Comparison of ENCODE assay signal across 8 cellular contexts in the genomic region with DNA sequence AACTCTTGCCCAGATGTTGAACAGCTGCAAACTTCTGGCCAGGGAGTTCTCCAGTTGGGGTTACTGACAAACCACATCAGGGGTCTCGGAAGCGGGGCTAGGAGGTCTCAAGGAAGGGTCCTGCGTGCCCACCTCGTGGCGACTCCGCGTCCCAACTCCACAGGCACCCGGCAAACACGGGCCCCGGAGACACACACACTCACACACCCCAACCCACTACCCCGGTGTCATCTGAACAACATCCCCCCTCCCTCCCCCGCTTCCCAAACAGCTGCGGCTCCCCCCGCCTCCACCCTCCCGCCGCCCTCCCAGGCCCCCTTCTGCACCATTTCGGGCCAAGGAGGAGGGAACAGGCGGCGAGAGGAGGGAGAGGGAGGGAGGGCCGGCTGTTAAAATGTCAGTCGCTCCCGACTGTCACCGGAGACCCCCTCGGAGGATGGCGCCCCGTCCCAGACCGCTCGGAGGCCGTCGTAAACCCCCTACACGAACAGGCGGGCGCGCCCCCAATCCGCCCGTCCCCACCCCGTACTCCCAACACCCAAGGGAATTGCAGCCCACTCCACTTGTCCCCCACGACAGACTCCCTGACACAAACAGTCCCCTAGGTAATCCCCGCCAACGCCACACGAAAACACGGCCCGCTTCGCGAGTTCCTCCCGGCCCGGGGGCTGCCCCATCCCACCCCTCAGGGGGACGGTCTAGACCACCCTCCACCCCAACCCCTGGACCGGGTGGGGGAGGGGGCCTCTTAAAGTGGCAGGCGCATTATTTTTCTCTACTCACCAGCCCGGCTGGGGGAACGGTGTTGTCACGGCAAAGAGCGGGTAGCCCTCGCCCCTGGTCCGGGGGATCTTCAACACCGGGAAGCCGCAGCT. TPM values are rescaled to one million over a fixed set of nuclear protein-coding genes. Genes with fewer than 3 reads are reported as not detected.
DNase-seq lines count a peak whose midpoint lies in the region; ATAC-seq, FAIRE-seq and TF ChIP-seq lines count a peak whose summit lies in the region.

No MANE protein-coding gene starts in this region.

- no peak for TF ChIP-seq RAD21 in HCT116 (IDR thresholded peaks at IDR 0.05; ENCODE audit: low read depth)

- no peaks in the 10 kb centered on the region for H3K9me3 ChIP-seq in BLaER1
- H3K9me3 ChIP-seq in HCT116 (ENCODE audit: control insufficient read depth in 1 of 2, insufficient read depth in 1 of 2, low read depth in 1 of 2, low read length in 2 of 2) = no peaks in the 10 kb centered on the region
- H3K9me3 ChIP-seq in RWPE2 (ENCODE audit: severe bottlenecking) = no peaks in the 10 kb centered on the region
- no peaks in the 10 kb centered on the region for H3K9me3 ChIP-seq in body of pancreas
- H3K9me3 ChIP-seq in iPS-18a (ENCODE audit: control insufficient read depth, low read depth, low read length) = no peaks in the 10 kb centered on the region
- H3K9me3 ChIP-seq in small intestine (ENCODE audit: control insufficient read depth, low read depth) = no peaks in the 10 kb centered on the region

- H3K4me1 ChIP-seq in BLaER1 = peaks cover 67% of the 10 kb centered on the region
- H3K4me1 ChIP-seq in HCT116 (ENCODE audit: control insufficient read depth in 1 of 2, insufficient read depth in 2 of 2, low read length in 2 of 2) = peaks cover 53 to 86% of the 10 kb centered on the region in 2 experiments
- peaks cover 51% of the 10 kb centered on the region for H3K4me1 ChIP-seq in RWPE2 (ENCODE audit: insufficient read depth, poor library complexity, severe bottlenecking)
- H3K4me1 ChIP-seq in body of pancreas = peaks cover 79% of the 10 kb centered on the region
- peaks cover 66% of the 10 kb centered on the region for H3K4me1 ChIP-seq in iPS-18a (ENCODE audit: control insufficient read depth, low read depth, low read length)
- peaks cover 23 to 43% of the 10 kb centered on the region in 2 donors for H3K4me1 ChIP-seq in small intestine (ENCODE audit: control insufficient read depth in 2 of 2, insufficient read depth in 1 of 2, low read depth in 1 of 2, low read length in 1 of 2)

- RAD21 ChIA-PET in HCT116 (lab: Charles Lee; ENCODE audit: low non-redundant PET in 1 of 2, low total read pairs in 2 of 2, uncharacterized antibody in 2 of 2, unreplicated experiment in 2 of 2) = interaction anchor here (0.7 to 1.5 kb wide), 3 partner anchors 19 to 43 kb away, joined by 4 to 5 read pairs (median 5); no protein-coding TSS in a partner anchor

- peaks cover 55% of the 10 kb centered on the region for H4K20me1 ChIP-seq in BLaER1
- H4K20me1 ChIP-seq in HCT116 (ENCODE audit: insufficient read depth) = no peaks in the 10 kb centered on the region

- H3K27ac ChIP-seq in BLaER1 (peak overlapping the region; percentile 100), HCT116 (ENCODE audit: low read depth, low read length) (peak overlapping the region; percentile 94), RWPE2 (ENCODE audit: poor library complexity, severe bottlenecking) (peak overlapping the region; percentile 96), body of pancreas (peak overlapping the region; percentile 99 to 100 (median 100)), iPS-18a (ENCODE audit: low read length) (no peak overlapping the region), small intestine (ENCODE audit: low read depth in 1 of 2, low read length in 1 of 2) (peak overlapping the region; percentile 94 to 96)

- no peaks in the 10 kb centered on the region for H3K9me2 ChIP-seq in HCT116 (ENCODE audit: insufficient read depth)

- ATAC-seq in HCT116 (no peak), RWPE2 (ENCODE audit: low read depth) (no peak), body of pancreas (peak; percentile 0), HG03520 (IDR thresholded peaks at IDR 0.05; ENCODE audit: unreplicated experiment) (no peak), GM21723 (IDR thresholded peaks at IDR 0.05; ENCODE audit: unreplicated experiment) (no peak)

- no TSS peak for BruUV-seq in HCT116 (replicated peaks; lab: Mats Ljungman, UMichigan)

- H3K4me2 ChIP-seq in BLaER1 = peak overlapping the region; percentile 98
- H3K4me2 ChIP-seq in HCT116 (ENCODE audit: low read length) = peak overlapping the region; percentile 93

- DNase-seq in HCT116 (ENCODE audit: low read depth, low spot score) (no peak), RWPE2 (ENCODE audit: low spot score) (no peak), body of pancreas (peak; percentile 57 to 63 (median 60)), small intestine (no peak)

- WGBS in body of pancreas, 2 donors = 0% methylated on average over 5 to 54 of the region's 58 CpGs
- WGBS in small intestine, 3 donors = 0 to 1% (median 0%) methylated on average over 47 to 58 of the region's 58 CpGs

- POLR2A ChIA-PET in HCT116 (lab: Charles Lee) = interaction anchor here (0.6 to 1.6 kb wide), 5 partner anchors 13 to 1526 kb away, joined by 3 to 10 read pairs (median 3); a partner anchor contains a TSS

- H3K79me2 ChIP-seq in HCT116 (ENCODE audit: insufficient read depth, low read length) = peaks cover 55% of the 10 kb centered on the region

- H3K27me3 ChIP-seq in BLaER1 (no peaks in the 10 kb centered on the region), HCT116 (ENCODE audit: insufficient read depth, low read length) (no peaks in the 10 kb centered on the region), RWPE2 (ENCODE audit: insufficient read depth, poor library complexity, severe bottlenecking) (no peaks in the 10 kb centered on the region), body of pancreas (no peaks in the 10 kb centered on the region), iPS-18a (ENCODE audit: control insufficient read depth, insufficient read depth, low read length) (peaks cover 10% of the 10 kb centered on the region), small intestine (ENCODE audit: control insufficient read depth in 2 of 2, insufficient read depth in 2 of 2, low read length in 2 of 2) (no peaks in the 10 kb centered on the region)

- FAIRE-seq in small intestine (lab: Jason Lieb, UNC) = no peak

- TF ChIP-seq CTCF in HCT116 (IDR thresholded peaks at IDR 0.05 in 2 of 3, conservative IDR thresholded peaks at IDR 0.05 in 1 of 3; ENCODE audit: borderline replicate concordance in 1 of 3, insufficient read depth in 1 of 3, low read depth in 2 of 3, low read length in 2 of 3) (no peak), RWPE2 (IDR thresholded peaks at IDR 0.05; ENCODE audit: poor library complexity, severe bottlenecking) (no peak), body of pancreas (IDR thresholded peaks at IDR 0.05) (no peak)

- H3K36me3 ChIP-seq in BLaER1 (peaks cover 40% of the 10 kb centered on the region), HCT116 (ENCODE audit: control insufficient read depth in 1 of 2, insufficient read depth in 2 of 2, low read length in 2 of 2) (no peaks in the 10 kb centered on the region), RWPE2 (ENCODE audit: low read depth) (0 out of 2 replicates have a peak, but pooled peaks cover 7% of the 10 kb centered on the region), body of pancreas (replicated peaks in 1 of 2; ENCODE audit: insufficient read depth in 1 of 2, low read depth in 2 of 2) (no peaks in the 10 kb centered on the region), iPS-18a (ENCODE audit: control insufficient read depth, low read depth, low read length) (no peaks in the 10 kb centered on the region), small intestine (ENCODE audit: control insufficient read depth in 2 of 2, insufficient read depth in 2 of 2, low read length in 2 of 2) (no peaks in the 10 kb centered on the region)

- H2AFZ ChIP-seq in HCT116 (ENCODE audit: low read depth, low read length, poor library complexity, severe bottlenecking) = no peak overlapping the region

- H3K9ac ChIP-seq in BLaER1 (peak overlapping the region; percentile 100), HCT116 (ENCODE audit: low read length) (peak overlapping the region; percentile 97), iPS-18a (ENCODE audit: low read length) (peak overlapping the region; percentile 39)

- H3K4me3 ChIP-seq in BLaER1 (peak overlapping the region; percentile 100), HCT116 (replicated peaks in 1 of 2; ENCODE audit: low read depth in 1 of 2, low read length in 2 of 2) (peak overlapping the region; percentile 89 to 97), RWPE2 (ENCODE audit: severe bottlenecking) (peak overlapping the region; percentile 98), body of pancreas (peak overlapping the region; percentile 81 to 91), iPS-18a (ENCODE audit: low read length) (peak overlapping the region; percentile 81), small intestine (ENCODE audit: low read depth in 1 of 2, low read length in 2 of 2) (peak overlapping the region; percentile 87 to 96)

- CTCF ChIA-PET in HCT116 (lab: Charles Lee) = interaction anchor here (0.7 to 2.2 kb wide), 6 partner anchors 19 to 114 kb away, joined by 3 to 14 read pairs (median 9); no protein-coding TSS in a partner anchor

- no peak for TF ChIP-seq POLR2A in HCT116 (IDR thresholded peaks at IDR 0.05; ENCODE audit: borderline replicate concordance, extremely low read depth, insufficient read depth, insufficient read length)
- no peak for TF ChIP-seq POLR2A in body of pancreas (IDR thresholded peaks at IDR 0.05)

- intact Hi-C loops in HCT116 (cut with micrococcal nuclease) = loop anchor here (2.0 to 10.0 kb wide), 2 partner anchors 43 to 245 kb away; a partner anchor contains a TSS
- intact Hi-C loops in body of pancreas (cut with DNase I) = no loop called here

TF ChIP-seq in HCT116, 20 proteins besides CTCF, POLR2A, EP300 and RAD21 (continues in another document):
- no peak for TF ChIP-seq POLR2AphosphoS5 (IDR thresholded peaks at IDR 0.05; ENCODE audit: low read depth, low read length)
- TF ChIP-seq JUND (IDR thresholded peaks at IDR 0.05) = no peak
- no peak for TF ChIP-seq ZFX (IDR thresholded peaks at IDR 0.05)

RNA-seq across cellular contexts. Expression of a gene that starts 0.6 kb away (rescaled TPM):
- total RNA-seq in HCT116 (2021; ENCODE audit: unreplicated experiment) (44.2 TPM), body of pancreas (10 to 100 TPM; 15.6 to 18.1 TPM)
- 39.9 and 55.3 TPM in 2 replicates for polyA plus RNA-seq in HCT116 (2012)
- 10 to 100 TPM in 1 of 3 donors, 1 to 10 TPM in 2; 5.8 to 16.8 (median 9.2) TPM for polyA plus RNA-seq in small intestine

Comparison
In these comparisons a context has a peak if more than half of its experiments do, and no peak if none do; other contexts are left out.
1. H3K9ac ChIP-seq: peak in every context shown above with its lines; median percentile 100 in BLaER1; 97 in HCT116; 39 in iPS-18a.
2. DNase-seq: peak in body of pancreas (4 of 4); none in HCT116 (single experiment), RWPE2 (single experiment) and small intestine (single experiment).
3. Peak in every context shown above with its lines, with median percentiles within 50 percentile points of each other: H3K4me3 ChIP-seq.